Comparison of ENCODE assay signal across 8 cellular contexts in genomic region chr16:81006472-81007311, GRCh38. TPM values are rescaled to one million over a fixed set of nuclear protein-coding genes. Genes with fewer than 3 reads are reported as not detected.
A peak's percentile ranks its signal among the peaks of the same experiment; 100 is the strongest.
DNase-seq lines count a peak whose midpoint lies in the region; ATAC-seq, FAIRE-seq and TF ChIP-seq lines count a peak whose summit lies in the region.

TSS of gene CENPN (plus strand) at chr16:81007214. CDS start at chr16:81011940, 4,726 bp downstream.
TSS of gene CMC2 (minus strand) at chr16:81006885. CDS start at chr16:80997394, 9,491 bp downstream.

- peak within 1 kb of the TSS; percentile 79 to 90 (median 85) for H3K4me3 ChIP-seq in keratinocyte (ENCODE audit: control insufficient read depth in 2 of 3, extremely low read depth in 1 of 3, insufficient read depth in 2 of 3, low read depth in 1 of 3, low read length in 3 of 3)

- H3K9me3 ChIP-seq in keratinocyte (ENCODE audit: control insufficient read depth, low read depth, low read length) = no peaks in the 10 kb centered on the region

- peaks cover 0 to 6% of the 10 kb centered on the region in 2 experiments for H3K36me3 ChIP-seq in keratinocyte (ENCODE audit: control insufficient read depth in 2 of 2, extremely low read depth in 1 of 2, insufficient read depth in 2 of 2, low read length in 2 of 2)

- no peaks in the 10 kb centered on the region for H4K20me1 ChIP-seq in keratinocyte (ENCODE audit: control insufficient read depth, extremely low read depth, insufficient read depth, low read length)

- H3K9ac ChIP-seq in keratinocyte (ENCODE audit: control insufficient read depth, extremely low read depth, insufficient read depth, low read length) = peak within 1 kb of the TSS; percentile 98

- H3K27me3 ChIP-seq in keratinocyte (ENCODE audit: control insufficient read depth, extremely low read depth, insufficient read depth, low read length) = no peaks in the 10 kb centered on the region

- peak within 1 kb of the TSS; percentile 96 for H3K4me2 ChIP-seq in keratinocyte (ENCODE audit: control insufficient read depth, extremely low read depth, insufficient read depth, low read depth, low read length)

- dilution Hi-C loops in keratinocyte (cut with MboI; ENCODE audit: extremely low pct_ligation_motif_present, low sequenced_read_pairs) = no loop called here

- peaks cover 81% of the 10 kb centered on the region for H3K79me2 ChIP-seq in keratinocyte (ENCODE audit: control insufficient read depth, insufficient read depth, low read length)

- H3K9me1 ChIP-seq in keratinocyte (ENCODE audit: control insufficient read depth, extremely low read depth, insufficient read depth, low read length) = peaks cover 3% of the 10 kb centered on the region

- H3K27ac ChIP-seq in keratinocyte (ENCODE audit: control insufficient read depth, insufficient read depth, low read length) = peak within 1 kb of the TSS; percentile 99

- no peak for TF ChIP-seq CTCF in keratinocyte (optimal IDR thresholded peaks at IDR 0.05 in 1 of 3, IDR thresholded peaks at IDR 0.05 in 1 of 3, conservative IDR thresholded peaks at IDR 0.05 in 1 of 3; ENCODE audit: extremely low read depth in 1 of 3, insufficient read depth in 2 of 3, low read length in 3 of 3)

- H3K4me1 ChIP-seq in keratinocyte (ENCODE audit: control insufficient read depth, extremely low read depth, insufficient read depth, low read length) = peaks cover 18% of the 10 kb centered on the region

- peak within 1 kb of the TSS; percentile 99 for H2AFZ ChIP-seq in keratinocyte (ENCODE audit: control insufficient read depth, low read length)

- DNase-seq in Ammon's horn (ENCODE audit: low spot score) = peak; percentile 99
- peak; percentile 79 for DNase-seq in GM19238 (ENCODE audit: insufficient read length, low spot score)
- peak; percentile 83 for DNase-seq in NCI-H510A (lab: John Stamatoyannopoulos, UW)
- DNase-seq in activated CD4-positive, alpha-beta T cell treated with anti-CD3 and anti-CD28 coated beads for 1 hour = peak; percentile 97
- DNase-seq in cerebellar nuclear complex (lab: John Stamatoyannopoulos, UW) = peak; percentile 82 to 93
- peak; percentile 83 for DNase-seq in keratinocyte (ENCODE audit: low read depth, low spot score)
- peak; percentile 88 to 96 (median 94) for DNase-seq in stimulated activated CD4-positive, alpha-beta T cell treated with anti-CD3 and anti-CD28 coated beads, Interleukin-12 subunit alpha, Interleukin-12 subunit beta, amount 100 ng/mL, for 48 hours (ENCODE audit: low read depth in 2 of 3, low spot score in 1 of 3)

- FAIRE-seq in keratinocyte (lab: Jason Lieb, UNC) = no peak

- peak; percentile 83 for ATAC-seq in HG03439 (IDR thresholded peaks at IDR 0.05; ENCODE audit: unreplicated experiment)

RNA-seq across cellular contexts. Expression of gene CENPN, which starts in this region (rescaled TPM):
- polyA plus RNA-seq in keratinocyte = 9.3 to 40.9 TPM (median 29.2 TPM) in 3 replicates
- 2.0 TPM for polyA plus RNA-seq in keratinocyte (2011; ENCODE audit: low read depth)
- polyA plus RNA-seq in keratinocyte (2011; cell fraction: cytosol; rRNA removed) = 11.7 and 30.3 TPM in 2 replicates
- 7.5 and 8.1 TPM in 2 replicates for polyA plus RNA-seq in keratinocyte (2011; cell fraction: nucleus; rRNA removed)
- 8.4 and 31.7 TPM in 2 replicates for polyA plus RNA-seq in keratinocyte (2012; ENCODE audit: low replicate concordance)
- 8.6 to 18.6 TPM (median 14.8 TPM) in 3 replicates for polyA minus RNA-seq in keratinocyte
- polyA minus RNA-seq in keratinocyte (2011; cell fraction: cytosol; rRNA and poly(A)+ RNA removed) = 12.3 TPM
- polyA minus RNA-seq in keratinocyte (2011; cell fraction: nucleus; rRNA and poly(A)+ RNA removed) = 7.1 and 8.8 TPM in 2 replicates

RNA-seq across cellular contexts. Expression of gene CMC2, which starts in this region (rescaled TPM):
- polyA plus RNA-seq in keratinocyte = 82.4 to 92.2 TPM (median 91.8 TPM) in 3 replicates
- polyA plus RNA-seq in keratinocyte (2011; ENCODE audit: low read depth) = 101 TPM
- polyA plus RNA-seq in keratinocyte (2011; cell fraction: cytosol; rRNA removed) = 80.9 and 85.1 TPM in 2 replicates
- polyA plus RNA-seq in keratinocyte (2011; cell fraction: nucleus; rRNA removed) = 30.8 and 32.9 TPM in 2 replicates
- polyA plus RNA-seq in keratinocyte (2012; ENCODE audit: low replicate concordance) = 93.6 and 97.8 TPM in 2 replicates
- polyA minus RNA-seq in keratinocyte = 12.5 to 29.6 TPM (median 17.9 TPM) in 3 replicates
- 24.2 TPM for polyA minus RNA-seq in keratinocyte (2011; cell fraction: cytosol; rRNA and poly(A)+ RNA removed)
- polyA minus RNA-seq in keratinocyte (2011; cell fraction: nucleus; rRNA and poly(A)+ RNA removed) = 15.8 and 23.4 TPM in 2 replicates

Comparison
In these comparisons a context has a peak if more than half of its experiments do, and no peak if none do; other contexts are left out.
1. Peak in every context shown above with its lines: DNase-seq, ATAC-seq, H3K4me3 ChIP-seq and H3K27ac ChIP-seq.